8 cellular contexts compared by ENCODE assay signal in genomic region chr12:117190210-117190781, GRCh38. TPM values are rescaled to one million over a fixed set of nuclear protein-coding genes. Genes with fewer than 3 reads are reported as not detected.
A peak's percentile ranks its signal among the peaks of the same experiment; 100 is the strongest.
DNase-seq lines count a peak whose midpoint lies in the region; ATAC-seq and TF ChIP-seq lines count a peak whose summit lies in the region.

Gene FBXO21 (minus strand): TSS chr12:117190470. CDS start chr12:117190456, 14 bp downstream.

- ATAC-seq in HG02571 (IDR thresholded peaks at IDR 0.05; ENCODE audit: unreplicated experiment) (peak; percentile 92), SK-N-SH treated with all-trans-retinoic acid at 6 μM for 48 hours (peak; percentile 95), thoracic aorta (ENCODE audit: insufficient number of reproducible peaks, low FRiP score, low read depth) (peak; percentile 87)

- H3K4me1 Mint-ChIP-seq in activated naive CD8-positive, alpha-beta T cell (ENCODE audit: low read depth), result peaks cover 37% of the 10 kb centered on the region
- H3K4me1 Mint-ChIP-seq in glutamatergic neuron (ENCODE audit: low read depth, unreplicated experiment) (peaks cover 5% of the 10 kb centered on the region), osteocyte (ENCODE audit: unreplicated experiment) (peaks cover 21% of the 10 kb centered on the region)

- H3K9me3 ChIP-seq in thoracic aorta, result no peaks in the 10 kb centered on the region

- H3K27ac Mint-ChIP-seq in activated naive CD8-positive, alpha-beta T cell, result peak within 1 kb of the TSS; percentile 85
- H3K27ac Mint-ChIP-seq in glutamatergic neuron (ENCODE audit: unreplicated experiment) (peak within 1 kb of the TSS; percentile 74), osteocyte (ENCODE audit: unreplicated experiment) (peak within 1 kb of the TSS; percentile 43)

- peaks cover 4% of the 10 kb centered on the region for H3K36me3 Mint-ChIP-seq in activated naive CD8-positive, alpha-beta T cell
- H3K36me3 Mint-ChIP-seq in glutamatergic neuron (ENCODE audit: unreplicated experiment) (peaks cover 4% of the 10 kb centered on the region), osteocyte (ENCODE audit: unreplicated experiment) (peaks cover 10% of the 10 kb centered on the region)

- H3K4me3 Mint-ChIP-seq in activated naive CD8-positive, alpha-beta T cell, result peak within 1 kb of the TSS; percentile 95
- H3K4me3 Mint-ChIP-seq in glutamatergic neuron (ENCODE audit: unreplicated experiment), result peak within 1 kb of the TSS; percentile 95
- peak within 1 kb of the TSS; percentile 91 for H3K4me3 Mint-ChIP-seq in osteocyte (ENCODE audit: unreplicated experiment)

- TF ChIP-seq CTCF in glutamatergic neuron (IDR thresholded peaks at IDR 0.05; ENCODE audit: partially characterized antibody, unreplicated experiment) (no peak), osteocyte (IDR thresholded peaks at IDR 0.05) (no peak), thoracic aorta (IDR thresholded peaks at IDR 0.05) (no peak)

- peak; percentile 76 for DNase-seq in NCI-H1048 (lab: John Stamatoyannopoulos, UW)
- DNase-seq in glutamatergic neuron, result peak; percentile 95
- DNase-seq in osteocyte (ENCODE audit: extremely low spot score, unreplicated experiment), result peak; percentile 96
- peak; percentile 58 for DNase-seq in thoracic aorta (ENCODE audit: low spot score)

- H3K27ac ChIP-seq in thoracic aorta, result peak within 1 kb of the TSS; percentile 51 to 63

- peaks cover 9 to 14% of the 10 kb centered on the region in 2 donors for H3K4me1 ChIP-seq in thoracic aorta (ENCODE audit: control insufficient read depth in 1 of 2, low read depth in 2 of 2)

- H3K36me3 ChIP-seq in thoracic aorta, result peaks cover 9% of the 10 kb centered on the region

- H3K27me3 Mint-ChIP-seq in activated naive CD8-positive, alpha-beta T cell, result no peaks in the 10 kb centered on the region
- H3K27me3 Mint-ChIP-seq in glutamatergic neuron (ENCODE audit: unreplicated experiment) (peaks cover 3% of the 10 kb centered on the region), osteocyte (ENCODE audit: unreplicated experiment) (peaks cover 21% of the 10 kb centered on the region)

- H3K4me3 ChIP-seq in GM08714 (ENCODE audit: low read length) (peak within 1 kb of the TSS; percentile 90), thoracic aorta (peak within 1 kb of the TSS; percentile 86)

- no peaks in the 10 kb centered on the region for H3K27me3 ChIP-seq in thoracic aorta (replicated peaks; ENCODE audit: insufficient read depth)

- no peaks in the 10 kb centered on the region for H3K9me3 Mint-ChIP-seq in activated naive CD8-positive, alpha-beta T cell (ENCODE audit: low read depth)
- H3K9me3 Mint-ChIP-seq in glutamatergic neuron (ENCODE audit: unreplicated experiment), result peaks cover 9% of the 10 kb centered on the region
- peaks cover 7% of the 10 kb centered on the region for H3K9me3 Mint-ChIP-seq in osteocyte (ENCODE audit: unreplicated experiment)

TF ChIP-seq in SK-N-SH treated with all-trans-retinoic acid at 6 μM for 48 hours, 23 proteins besides CTCF, POLR2A, EP300 and RAD21:
- TF ChIP-seq RARB (CRISPR knock-in tag; IDR thresholded peaks at IDR 0.05) (no peak), BACH2 (CRISPR knock-in tag; IDR thresholded peaks at IDR 0.05; ENCODE audit: borderline replicate concordance) (no peak), SNAI2 (CRISPR knock-in tag; IDR thresholded peaks at IDR 0.05) (no peak), ZFP3 (CRISPR knock-in tag; IDR thresholded peaks at IDR 0.05) (no peak), ARNTL (CRISPR knock-in tag; IDR thresholded peaks at IDR 0.05; ENCODE audit: borderline replicate concordance, low read depth) (no peak), PATZ1 (CRISPR knock-in tag; IDR thresholded peaks at IDR 0.05; ENCODE audit: borderline replicate concordance) (no peak), OSR1 (CRISPR knock-in tag; IDR thresholded peaks at IDR 0.05) (no peak), ZNF70 (CRISPR knock-in tag; IDR thresholded peaks at IDR 0.05) (no peak), CSDC2 (CRISPR knock-in tag; IDR thresholded peaks at IDR 0.05) (no peak), CSRNP3 (CRISPR knock-in tag; IDR thresholded peaks at IDR 0.05) (no peak), ZFP30 (CRISPR knock-in tag; IDR thresholded peaks at IDR 0.05) (no peak), ZNF565 (CRISPR knock-in tag; conservative IDR thresholded peaks at IDR 0.05; ENCODE audit: low read depth) (no peak), ESRRG (CRISPR knock-in tag; IDR thresholded peaks at IDR 0.05) (no peak)
- TF ChIP-seq, protein P1, sequence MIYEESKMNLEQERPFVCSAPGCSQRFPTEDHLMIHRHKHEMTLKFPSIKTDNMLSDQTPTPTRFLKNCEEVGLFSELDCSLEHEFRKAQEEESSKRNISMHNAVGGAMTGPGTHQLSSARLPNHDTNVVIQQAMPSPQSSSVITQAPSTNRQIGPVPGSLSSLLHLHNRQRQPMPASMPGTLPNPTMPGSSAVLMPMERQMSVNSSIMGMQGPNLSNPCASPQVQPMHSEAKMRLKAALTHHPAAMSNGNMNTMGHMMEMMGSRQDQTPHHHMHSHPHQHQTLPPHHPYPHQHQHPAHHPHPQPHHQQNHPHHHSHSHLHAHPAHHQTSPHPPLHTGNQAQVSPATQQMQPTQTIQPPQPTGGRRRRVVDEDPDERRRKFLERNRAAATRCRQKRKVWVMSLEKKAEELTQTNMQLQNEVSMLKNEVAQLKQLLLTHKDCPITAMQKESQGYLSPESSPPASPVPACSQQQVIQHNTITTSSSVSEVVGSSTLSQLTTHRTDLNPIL (CRISPR knock-in tag; IDR thresholded peaks at IDR 0.05; ENCODE audit: low read depth), result no peak
- TF ChIP-seq, protein P2, sequence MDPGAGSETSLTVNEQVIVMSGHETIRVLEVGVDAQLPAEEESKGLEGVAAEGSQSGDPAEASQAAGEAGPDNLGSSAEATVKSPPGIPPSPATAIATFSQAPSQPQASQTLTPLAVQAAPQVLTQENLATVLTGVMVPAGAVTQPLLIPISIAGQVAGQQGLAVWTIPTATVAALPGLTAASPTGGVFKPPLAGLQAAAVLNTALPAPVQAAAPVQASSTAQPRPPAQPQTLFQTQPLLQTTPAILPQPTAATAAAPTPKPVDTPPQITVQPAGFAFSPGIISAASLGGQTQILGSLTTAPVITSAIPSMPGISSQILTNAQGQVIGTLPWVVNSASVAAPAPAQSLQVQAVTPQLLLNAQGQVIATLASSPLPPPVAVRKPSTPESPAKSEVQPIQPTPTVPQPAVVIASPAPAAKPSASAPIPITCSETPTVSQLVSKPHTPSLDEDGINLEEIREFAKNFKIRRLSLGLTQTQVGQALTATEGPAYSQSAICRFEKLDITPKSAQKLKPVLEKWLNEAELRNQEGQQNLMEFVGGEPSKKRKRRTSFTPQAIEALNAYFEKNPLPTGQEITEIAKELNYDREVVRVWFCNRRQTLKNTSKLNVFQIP (CRISPR knock-in tag; IDR thresholded peaks at IDR 0.05; ENCODE audit: borderline replicate concordance, low read depth), result no peak
TF ChIP-seq in SK-N-SH treated with all-trans-retinoic acid at 6 μM for 48 hours: peak in this region for 0.

RNA-seq across cellular contexts. Expression of gene FBXO21, which starts in this region (rescaled TPM):
- 52.7 TPM for total RNA-seq in glutamatergic neuron (ENCODE audit: unreplicated experiment)
- 49.0 and 49.8 TPM in 2 replicates for total RNA-seq in osteocyte
- total RNA-seq in thoracic aorta, result 10 to 100 TPM; 48.9 to 97.5 TPM

Comparison
In these comparisons a context has a peak if more than half of its experiments do, and no peak if none do; other contexts are left out.
1. Peak in every context shown above with its lines: DNase-seq, ATAC-seq, H3K4me3 ChIP-seq and H3K27ac ChIP-seq.